In genomic region chr11:41282436-41282835, GRCh38 we compare ENCODE assay signal across 23 cellular contexts.
"Had no signal": no experiment of that assay in that cellular context is flagged by ENCODE, and none has a peak within 500 bp of the region (broad histone marks: within the 10 kb centered on the region; RNA-seq: fewer than 3 reads in every experiment).

No MANE protein-coding gene starts in this region.

- H2AFZ ChIP-seq: hepatocyte had no signal

- H3K4me1 Mint-ChIP-seq: naive B cell; stimulated activated naive B cell treated with anti-CD40 and anti-IgM and Interleukin-4, amounts not matched to agents 10 μg/mL and 1 μg/mL and 100 μg/mL, for 72 hours; stimulated activated naive CD8-positive, alpha-beta T cell treated with anti-CD3 and anti-CD28 coated beads, Interleukin-15, amount 100 ng/mL, for 72 hours had no signal

- H3K36me3 ChIP-seq: colonic mucosa, pancreas, right lobe of liver, spleen had no signal

- H3K27me3 Mint-ChIP-seq: naive B cell; progenitor cell of endocrine pancreas; stimulated activated naive B cell treated with anti-CD40 and anti-IgM and Interleukin-4, amounts not matched to agents 10 μg/mL and 1 μg/mL and 100 μg/mL, for 72 hours; stimulated activated naive CD8-positive, alpha-beta T cell treated with anti-CD3 and anti-CD28 coated beads, Interleukin-15, amount 100 ng/mL, for 72 hours; type B pancreatic cell had no signal

- H3K4me3 ChIP-seq: colonic mucosa, hepatocyte, lung, pancreas, right lobe of liver, spleen had no signal

- H3K27ac Mint-ChIP-seq: naive B cell; nephron; progenitor cell of endocrine pancreas; stimulated activated naive B cell treated with anti-CD40 and anti-IgM and Interleukin-4, amounts not matched to agents 10 μg/mL and 1 μg/mL and 100 μg/mL, for 72 hours; stimulated activated naive CD8-positive, alpha-beta T cell treated with anti-CD3 and anti-CD28 coated beads, Interleukin-15, amount 100 ng/mL, for 72 hours; type B pancreatic cell had no signal

- H3K4me2 ChIP-seq: hepatocyte had no signal

- H3K27ac ChIP-seq: colonic mucosa, hepatocyte, pancreas, right lobe of liver, spleen had no signal

- H3K36me3 Mint-ChIP-seq: naive B cell; stimulated activated naive B cell treated with anti-CD40 and anti-IgM and Interleukin-4, amounts not matched to agents 10 μg/mL and 1 μg/mL and 100 μg/mL, for 72 hours; type B pancreatic cell had no signal

- FAIRE-seq: pancreas, urothelium cell line had no signal

- H3K9me3 ChIP-seq: colonic mucosa, pancreas, right lobe of liver, spleen had no signal

- H3K4me3 Mint-ChIP-seq: naive B cell; nephron; stimulated activated naive B cell treated with anti-CD40 and anti-IgM and Interleukin-4, amounts not matched to agents 10 μg/mL and 1 μg/mL and 100 μg/mL, for 72 hours; stimulated activated naive CD8-positive, alpha-beta T cell treated with anti-CD3 and anti-CD28 coated beads, Interleukin-15, amount 100 ng/mL, for 72 hours; type B pancreatic cell had no signal

- H3K27me3 ChIP-seq: colonic mucosa, hepatocyte, pancreas, right lobe of liver, spleen had no signal

- DNase-seq: colonic mucosa; dermis blood vessel endothelial cell; foreskin melanocyte; head of caudate nucleus; left colon; left ventricle myocardium superior; mesenchymal stem cell; midbrain; naive B cell; pancreas; right lobe of liver; spleen; stimulated activated CD4-positive, alpha-beta T cell treated with anti-CD3 and anti-CD28 coated beads, Interleukin-15, amount 100 ng/mL, for 24 hours; stimulated activated CD4-positive, alpha-beta T cell treated with anti-CD3 and anti-CD28 coated beads, Interleukin-1b, Interleukin-23, amount 100 ng/mL, for 48 hours; stimulated activated CD4-positive, alpha-beta T cell treated with anti-CD3 and anti-CD28 coated beads, Interleukin-4, amount 100 ng/mL, for 24 hours; stimulated activated naive B cell treated with anti-CD40 and anti-IgM and Interleukin-4, amounts not matched to agents 10 μg/mL and 1 μg/mL and 100 μg/mL, for 72 hours; stimulated activated naive CD8-positive, alpha-beta T cell treated with anti-CD3 and anti-CD28 coated beads, Interleukin-15, amount 100 ng/mL, for 72 hours had no signal

- H3K9me3 Mint-ChIP-seq: nephron; stimulated activated naive B cell treated with anti-CD40 and anti-IgM and Interleukin-4, amounts not matched to agents 10 μg/mL and 1 μg/mL and 100 μg/mL, for 72 hours; type B pancreatic cell had no signal

- H3K4me1 ChIP-seq: colonic mucosa, pancreas, right lobe of liver, spleen had no signal

- H3K79me2 ChIP-seq: hepatocyte had no signal

- ATAC-seq: left colon; left ventricle myocardium superior; pancreas; right lobe of liver; stimulated activated naive B cell treated with anti-CD40 and anti-IgM and Interleukin-4, amounts not matched to agents 10 μg/mL and 1 μg/mL and 100 μg/mL, for 72 hours; stimulated activated naive CD8-positive, alpha-beta T cell treated with anti-CD3 and anti-CD28 coated beads, Interleukin-15, amount 100 ng/mL, for 72 hours had no signal
